In the genomic region with DNA sequence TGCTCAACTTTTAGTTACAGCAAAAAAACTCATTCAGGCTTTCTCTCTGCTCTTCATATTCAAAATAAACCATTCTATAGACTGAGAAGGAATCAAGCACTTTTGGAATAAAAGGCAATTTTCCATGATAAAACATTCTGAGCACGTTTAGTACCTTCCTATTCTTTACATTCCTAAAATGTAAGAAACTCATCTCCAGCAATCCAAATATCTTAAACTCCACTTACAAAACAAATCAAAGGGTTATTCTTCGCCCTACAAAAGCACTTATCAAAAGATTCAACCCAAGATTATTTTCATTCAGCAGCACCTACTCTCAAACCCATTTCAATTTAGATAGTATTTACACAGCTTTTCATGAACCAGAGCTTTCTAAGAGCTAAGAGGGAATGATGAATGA, we compare ENCODE assay signal across 40 cellular contexts.
"Had no signal": no experiment of that assay in that cellular context is flagged by ENCODE, and none has a peak within 500 bp of the region (broad histone marks: within the 10 kb centered on the region; RNA-seq: fewer than 3 reads in every experiment).

No MANE protein-coding gene starts in this region.

- H3K27me3 ChIP-seq: adrenal gland, ascending aorta, body of pancreas, breast epithelium had no signal

- H3K9me3 ChIP-seq: adrenal gland, ascending aorta, body of pancreas, breast epithelium had no signal

- ATAC-seq: activated naive CD4-positive, alpha-beta T cell treated with anti-CD3 and anti-CD28 coated beads, Interleukin-2, amount 50 U/mL, for 72 hours; activated naive CD8-positive, alpha-beta T cell treated with anti-CD3 and anti-CD28 coated beads, Interleukin-2, amount 50 U/mL, for 24 hours; activated T-cell treated with anti-CD3 and anti-CD28 coated beads, Interleukin-2, amount 50 U/mL, for 4 hours; activated T-cell treated with anti-CD3 and anti-CD28 coated beads, Interleukin-2, amount 50 U/mL, for 72 hours; activated T-helper 17 cell treated with anti-CD3 and anti-CD28 coated beads, Interleukin-2, amount 50 U/mL, for 72 hours; body of pancreas had no signal

- H3K4me3 ChIP-seq: adrenal gland, ascending aorta, body of pancreas, breast epithelium, cardiac muscle cell had no signal

- H3K36me3 Mint-ChIP-seq: activated naive CD4-positive, alpha-beta T cell treated with anti-CD3 and anti-CD28 coated beads, Interleukin-2, amount 10 ng/mL, durations not matched to agents 7 days and 5 days; activated naive CD4-positive, alpha-beta T cell treated with anti-CD3 and anti-CD28 coated beads, Interleukin-2, amount 50 U/mL, for 24 hours; activated naive CD4-positive, alpha-beta T cell treated with anti-CD3 and anti-CD28 coated beads, Interleukin-2, amount 50 U/mL, for 72 hours; activated naive CD8-positive, alpha-beta T cell; activated naive CD8-positive, alpha-beta T cell treated with anti-CD3 and anti-CD28 coated beads, Interleukin-2, amount 10 ng/mL, durations not matched to agents 7 days and 5 days had no signal

- H3K27me3 Mint-ChIP-seq: activated naive CD8-positive, alpha-beta T cell had no signal

- H3K4me1 Mint-ChIP-seq: activated T-helper 17 cell treated with anti-CD3 and anti-CD28 coated beads, Interleukin-2, amount 50 U/mL, for 72 hours; central memory CD8-positive, alpha-beta T cell had no signal

- DNase-seq: activated effector memory CD4-positive, alpha-beta T cell treated with anti-CD3 and anti-CD28 coated beads, Interleukin-2, amount 50 U/mL, for 16 hours; activated effector memory CD4-positive, alpha-beta T cell treated with Interleukin-2 at 50 U/mL for 16 hours; activated gamma-delta T cell; activated gamma-delta T cell treated with Interleukin-2 at 50 U/mL for 16 hours; activated naive CD4-positive, alpha-beta T cell; activated naive CD4-positive, alpha-beta T cell treated with anti-CD3 and anti-CD28 coated beads for 36 hours; activated naive CD4-positive, alpha-beta T cell treated with anti-CD3 and anti-CD28 coated beads, Interleukin-2, amount 10 ng/mL, durations not matched to agents 7 days and 5 days; activated naive CD4-positive, alpha-beta T cell treated with anti-CD3 and anti-CD28 coated beads, Interleukin-2, amount 50 U/mL, for 16 hours; activated naive CD4-positive, alpha-beta T cell treated with Interleukin-2 at 50 U/mL for 16 hours; activated naive CD8-positive, alpha-beta T cell treated with anti-CD3 and anti-CD28 coated beads for 36 hours; activated naive CD8-positive, alpha-beta T cell treated with anti-CD3 and anti-CD28 coated beads, Interleukin-2, amount 10 ng/mL, durations not matched to agents 7 days and 5 days; activated naive CD8-positive, alpha-beta T cell treated with anti-CD3 and anti-CD28 coated beads, Interleukin-2, amount 50 U/mL, for 24 hours; activated T-cell treated with anti-CD3 and anti-CD28 coated beads, Interleukin-2, amount 50 U/mL, for 1 hour; activated T-cell treated with anti-CD3 and anti-CD28 coated beads, Interleukin-2, amount 50 U/mL, for 24 hours; activated T-cell treated with anti-CD3 and anti-CD28 coated beads, Interleukin-2, amount 50 U/mL, for 4 hours; activated T-cell treated with anti-CD3 and anti-CD28 coated beads, Interleukin-2, amount 50 U/mL, for 48 hours; activated T-cell treated with anti-CD3 and anti-CD28 coated beads, Interleukin-2, amount 50 U/mL, for 72 hours; adrenal gland; amniotic stem cell; amygdala; anterior cingulate cortex; aorta; body of pancreas; brain microvascular endothelial cell; caudate nucleus; central memory CD4-positive, alpha-beta T cell; cerebellar nuclear complex had no signal

- H3K27ac Mint-ChIP-seq: activated naive CD4-positive, alpha-beta T cell treated with anti-CD3 and anti-CD28 coated beads for 36 hours; activated naive CD4-positive, alpha-beta T cell treated with anti-CD3 and anti-CD28 coated beads, Interleukin-2, amount 10 ng/mL, durations not matched to agents 7 days and 5 days; activated naive CD4-positive, alpha-beta T cell treated with anti-CD3 and anti-CD28 coated beads, Interleukin-2, amount 50 U/mL, for 24 hours; activated naive CD4-positive, alpha-beta T cell treated with anti-CD3 and anti-CD28 coated beads, Interleukin-2, amount 50 U/mL, for 72 hours; activated naive CD8-positive, alpha-beta T cell; activated naive CD8-positive, alpha-beta T cell treated with anti-CD3 and anti-CD28 coated beads for 36 hours; activated naive CD8-positive, alpha-beta T cell treated with anti-CD3 and anti-CD28 coated beads, Interleukin-2, amount 10 ng/mL, durations not matched to agents 7 days and 5 days; activated naive CD8-positive, alpha-beta T cell treated with anti-CD3 and anti-CD28 coated beads, Interleukin-2, amount 50 U/mL, for 24 hours; activated T-cell treated with anti-CD3 and anti-CD28 coated beads, Interleukin-2, amount 50 U/mL, for 24 hours; activated T-cell treated with anti-CD3 and anti-CD28 coated beads, Interleukin-2, amount 50 U/mL, for 72 hours; activated T-helper 1 cell treated with anti-CD3 and anti-CD28 coated beads, Interleukin-12 subunit alpha, Interleukin-12 subunit beta, Interleukin-2, Interleukin-4 antibody, amounts not matched to agents 30 ng/mL and 10 ng/mL and 1 ng/mL, durations not matched to agents 14 hours and 24 hours and 36 hours; activated T-helper 17 cell treated with anti-CD3 and anti-CD28 coated beads, Interleukin-2, amount 50 U/mL, for 72 hours; activated T-helper 2 cell treated with anti-CD3 and anti-CD28 coated beads, Interferon-gamma antibody, Interleukin-2, Interleukin-4, amounts not matched to agents 10 μg/mL and 5 μg/mL and 100 μg/mL, durations not matched to agents 14 hours and 24 hours and 36 hours had no signal

- H3K4me1 ChIP-seq: breast epithelium had no signal

- H3K4me3 Mint-ChIP-seq: activated naive CD4-positive, alpha-beta T cell treated with anti-CD3 and anti-CD28 coated beads for 36 hours; activated naive CD4-positive, alpha-beta T cell treated with anti-CD3 and anti-CD28 coated beads, Interleukin-2, amount 10 ng/mL, durations not matched to agents 7 days and 5 days; activated naive CD4-positive, alpha-beta T cell treated with anti-CD3 and anti-CD28 coated beads, Interleukin-2, amount 50 U/mL, for 24 hours; activated naive CD8-positive, alpha-beta T cell; activated naive CD8-positive, alpha-beta T cell treated with anti-CD3 and anti-CD28 coated beads for 36 hours; activated naive CD8-positive, alpha-beta T cell treated with anti-CD3 and anti-CD28 coated beads, Interleukin-2, amount 10 ng/mL, durations not matched to agents 7 days and 5 days; activated naive CD8-positive, alpha-beta T cell treated with anti-CD3 and anti-CD28 coated beads, Interleukin-2, amount 50 U/mL, for 24 hours; activated T-cell treated with anti-CD3 and anti-CD28 coated beads, Interleukin-2, amount 50 U/mL, for 24 hours; activated T-cell treated with anti-CD3 and anti-CD28 coated beads, Interleukin-2, amount 50 U/mL, for 4 hours; activated T-cell treated with anti-CD3 and anti-CD28 coated beads, Interleukin-2, amount 50 U/mL, for 72 hours; activated T-helper 1 cell treated with anti-CD3 and anti-CD28 coated beads, Interleukin-12 subunit alpha, Interleukin-12 subunit beta, Interleukin-2, Interleukin-4 antibody, amounts not matched to agents 30 ng/mL and 10 ng/mL and 1 ng/mL, durations not matched to agents 14 hours and 24 hours and 36 hours; activated T-helper 17 cell treated with anti-CD3 and anti-CD28 coated beads, Interleukin-2, amount 50 U/mL, for 72 hours; central memory CD8-positive, alpha-beta T cell had no signal

- FAIRE-seq: astrocyte, bronchial epithelial cell had no signal

- H3K27ac ChIP-seq: adrenal gland, ascending aorta, body of pancreas, brain microvascular endothelial cell, breast epithelium, cardiac muscle cell had no signal

- H3K36me3 ChIP-seq: adrenal gland, ascending aorta, brain microvascular endothelial cell, breast epithelium, cardiac muscle cell had no signal

- H3K9me3 Mint-ChIP-seq: activated naive CD4-positive, alpha-beta T cell treated with anti-CD3 and anti-CD28 coated beads for 36 hours; activated naive CD4-positive, alpha-beta T cell treated with anti-CD3 and anti-CD28 coated beads, Interleukin-2, amount 10 ng/mL, durations not matched to agents 7 days and 5 days; activated naive CD4-positive, alpha-beta T cell treated with anti-CD3 and anti-CD28 coated beads, Interleukin-2, amount 50 U/mL, for 24 hours; activated naive CD4-positive, alpha-beta T cell treated with anti-CD3 and anti-CD28 coated beads, Interleukin-2, amount 50 U/mL, for 72 hours; activated naive CD8-positive, alpha-beta T cell treated with anti-CD3 and anti-CD28 coated beads for 36 hours; activated naive CD8-positive, alpha-beta T cell treated with anti-CD3 and anti-CD28 coated beads, Interleukin-2, amount 10 ng/mL, durations not matched to agents 7 days and 5 days; activated naive CD8-positive, alpha-beta T cell treated with anti-CD3 and anti-CD28 coated beads, Interleukin-2, amount 50 U/mL, for 24 hours; activated T-cell treated with anti-CD3 and anti-CD28 coated beads, Interleukin-2, amount 50 U/mL, for 24 hours; activated T-cell treated with anti-CD3 and anti-CD28 coated beads, Interleukin-2, amount 50 U/mL, for 4 hours; activated T-cell treated with anti-CD3 and anti-CD28 coated beads, Interleukin-2, amount 50 U/mL, for 72 hours; activated T-helper 1 cell treated with anti-CD3 and anti-CD28 coated beads, Interleukin-12 subunit alpha, Interleukin-12 subunit beta, Interleukin-2, Interleukin-4 antibody, amounts not matched to agents 30 ng/mL and 10 ng/mL and 1 ng/mL, durations not matched to agents 14 hours and 24 hours and 36 hours; activated T-helper 17 cell treated with anti-CD3 and anti-CD28 coated beads, Interleukin-2, amount 50 U/mL, for 72 hours; activated T-helper 2 cell treated with anti-CD3 and anti-CD28 coated beads, Interferon-gamma antibody, Interleukin-2, Interleukin-4, amounts not matched to agents 10 μg/mL and 5 μg/mL and 100 μg/mL, durations not matched to agents 14 hours and 24 hours and 36 hours; brain; central memory CD8-positive, alpha-beta T cell had no signal
